In genomic region chr9:104905931-104906330, GRCh38 we compare ENCODE assay signal across 19 cellular contexts. TPM values are rescaled to one million over a fixed set of nuclear protein-coding genes. Genes with fewer than 3 reads are reported as not detected.
A peak's percentile ranks its signal among the peaks of the same experiment; 100 is the strongest.
DNase-seq lines count a peak whose midpoint lies in the region; ATAC-seq and TF ChIP-seq lines count a peak whose summit lies in the region.
"Had no signal": no experiment of that assay in that cellular context is flagged by ENCODE, and none has a peak within 500 bp of the region (broad histone marks: within the 10 kb centered on the region; RNA-seq: fewer than 3 reads in every experiment).

No MANE protein-coding gene starts in this region.

- peaks cover 88% of the 10 kb centered on the region for H3K4me1 Mint-ChIP-seq in endothelial cell (ENCODE audit: unreplicated experiment)
- H3K4me1 Mint-ChIP-seq: central memory CD8-positive, alpha-beta T cell had no signal

- H3K9me3 Mint-ChIP-seq in endothelial cell (ENCODE audit: unreplicated experiment) = no peaks in the 10 kb centered on the region
- H3K9me3 Mint-ChIP-seq: activated naive CD8-positive, alpha-beta T cell treated with anti-CD3 and anti-CD28 coated beads, Interleukin-2, amount 10 ng/mL, durations not matched to agents 7 days and 5 days; central memory CD8-positive, alpha-beta T cell; HFFc6; nephron progenitor cell had no signal

- H2BK15ac ChIP-seq in mesenchymal stem cell (ENCODE audit: low read depth, poor library complexity, severe bottlenecking) = no peak overlapping the region

- ATAC-seq in stimulated activated naive CD8-positive, alpha-beta T cell treated with anti-CD3 and anti-CD28 coated beads, Interleukin-15, Interleukin-2, amounts not matched to agents 100 U/mL and 50 U/mL, for 24 hours = no peak

- H3K18ac ChIP-seq in mesenchymal stem cell (ENCODE audit: low read depth in 1 of 2, low read length in 2 of 2) = no peak overlapping the region

- no peak overlapping the region for H3K4me3 Mint-ChIP-seq in endothelial cell (ENCODE audit: unreplicated experiment)
- H3K4me3 Mint-ChIP-seq: activated naive CD8-positive, alpha-beta T cell treated with anti-CD3 and anti-CD28 coated beads, Interleukin-2, amount 10 ng/mL, durations not matched to agents 7 days and 5 days; central memory CD8-positive, alpha-beta T cell; HFFc6; nephron progenitor cell had no signal

- no peak for TF ChIP-seq CTCF in endothelial cell (IDR thresholded peaks at IDR 0.05; ENCODE audit: unreplicated experiment)

- H4K8ac ChIP-seq in mesenchymal stem cell (ENCODE audit: low read length) = no peak overlapping the region

- H2AK5ac ChIP-seq in mesenchymal stem cell (ENCODE audit: low read length, severe bottlenecking) = no peak overlapping the region

- peak overlapping the region; percentile 1 for H3K27ac Mint-ChIP-seq in endothelial cell (ENCODE audit: unreplicated experiment)
- H3K27ac Mint-ChIP-seq: activated naive CD8-positive, alpha-beta T cell treated with anti-CD3 and anti-CD28 coated beads, Interleukin-2, amount 10 ng/mL, durations not matched to agents 7 days and 5 days; nephron progenitor cell had no signal

- no peak overlapping the region for H4K91ac ChIP-seq in mesenchymal stem cell (ENCODE audit: low read length)

- H2AFZ ChIP-seq in mesenchymal stem cell (ENCODE audit: low read depth, low read length) = no peak overlapping the region

- H3K23ac ChIP-seq in mesenchymal stem cell (ENCODE audit: low read length in 2 of 2) = no peak overlapping the region

- H3K14ac ChIP-seq in mesenchymal stem cell (ENCODE audit: low read length in 2 of 2) = no peak overlapping the region

- H3K9ac ChIP-seq in mesenchymal stem cell (ENCODE audit: low read length) (peak overlapping the region; percentile 77), subcutaneous abdominal adipose tissue (ENCODE audit: low read length in 5 of 5) (peak overlapping the region in 3 of 5 donors; percentile 19 to 75 (median 40))

- H3K4me1 ChIP-seq in mesenchymal stem cell (ENCODE audit: control insufficient read depth, insufficient read depth, low read depth, low read length) = peaks cover 18% of the 10 kb centered on the region
- peaks cover 19 to 75% (median 73%) of the 10 kb centered on the region in 5 donors for H3K4me1 ChIP-seq in subcutaneous abdominal adipose tissue (ENCODE audit: control insufficient read depth in 5 of 5, insufficient read depth in 5 of 5, low read length in 5 of 5)

- H3K27me3 ChIP-seq in mesenchymal stem cell (ENCODE audit: control insufficient read depth in 1 of 2, insufficient read depth in 1 of 2, low read length in 2 of 2) (no peaks in the 10 kb centered on the region), subcutaneous abdominal adipose tissue (ENCODE audit: control insufficient read depth in 5 of 5, insufficient read depth in 4 of 5, low read length in 5 of 5) (no peaks in the 10 kb centered on the region)

- H2BK12ac ChIP-seq in mesenchymal stem cell (ENCODE audit: low read length in 2 of 2) = no peak overlapping the region

- no peak overlapping the region for H3K4ac ChIP-seq in mesenchymal stem cell (ENCODE audit: low read depth in 1 of 2, low read length in 2 of 2)

- H3K36me3 ChIP-seq in mesenchymal stem cell (ENCODE audit: control insufficient read depth in 1 of 2, insufficient read depth in 2 of 2, low read depth in 1 of 2, low read length in 2 of 2) (peaks cover 0 to 16% of the 10 kb centered on the region in 2 experiments), subcutaneous abdominal adipose tissue (ENCODE audit: control insufficient read depth in 5 of 5, insufficient read depth in 5 of 5, low read length in 5 of 5) (peaks cover 13 to 26% (median 21%) of the 10 kb centered on the region in 5 donors)

- peaks cover 6% of the 10 kb centered on the region for H3K27me3 Mint-ChIP-seq in endothelial cell (ENCODE audit: unreplicated experiment)

- H3K9me3 ChIP-seq in mesenchymal stem cell (ENCODE audit: control insufficient read depth, low read length) = no peaks in the 10 kb centered on the region
- H3K9me3 ChIP-seq in subcutaneous abdominal adipose tissue (ENCODE audit: control insufficient read depth in 5 of 5, low read length in 5 of 5) = no peaks in the 10 kb centered on the region
- H3K9me3 ChIP-seq: thoracic aorta had no signal

- DNase-seq in endothelial cell (ENCODE audit: low spot score) = no peak
- DNase-seq in mesenchymal stem cell = no peak
- DNase-seq in stimulated activated naive CD8-positive, alpha-beta T cell treated with anti-CD3 and anti-CD28 coated beads, Interleukin-15, Interleukin-2, amounts not matched to agents 100 U/mL and 50 U/mL, for 24 hours = no peak
- DNase-seq in HuH-7.5 (ENCODE audit: low spot score) = no peak
- no peak for DNase-seq in GM19240 (ENCODE audit: insufficient read length, low spot score)
- DNase-seq: activated naive CD8-positive, alpha-beta T cell treated with anti-CD3 and anti-CD28 coated beads, Interleukin-2, amount 10 ng/mL, durations not matched to agents 7 days and 5 days; AML-193; DMS79 treated with DMSO at 0.1 percent for 48 hours; effector CD8-positive, alpha-beta T cell; mesendoderm; NCI-H187 treated with DMSO at 0.1 percent for 48 hours; NCI-H226; nephron progenitor cell had no signal

- WGBS in adipose tissue, 3 donors = 37 to 70% (median 48%) methylated on average over 2 of the region's 2 CpGs
- WGBS in mesenchymal stem cell = 50% methylated on average over 1 of the region's 2 CpGs

- H3K4me2 ChIP-seq in mesenchymal stem cell (ENCODE audit: low read length, poor library complexity, severe bottlenecking) = no peak overlapping the region

- H3K36me3 Mint-ChIP-seq in endothelial cell (ENCODE audit: low read depth, unreplicated experiment) = peaks cover 28% of the 10 kb centered on the region
- H3K36me3 Mint-ChIP-seq: activated naive CD8-positive, alpha-beta T cell treated with anti-CD3 and anti-CD28 coated beads, Interleukin-2, amount 10 ng/mL, durations not matched to agents 7 days and 5 days had no signal

- no peak overlapping the region for H2BK120ac ChIP-seq in mesenchymal stem cell (ENCODE audit: low read depth, low read length)

- peak overlapping the region; percentile 70 for H3K27ac ChIP-seq in adipose tissue (ENCODE audit: low read depth, low read length)
- H3K27ac ChIP-seq in mesenchymal stem cell (ENCODE audit: low read length, poor library complexity, severe bottlenecking) = no peak overlapping the region
- peak overlapping the region; percentile 98 for H3K27ac ChIP-seq in subcutaneous abdominal adipose tissue (ENCODE audit: low read depth, low read length)
- H3K27ac ChIP-seq: HL-60, thoracic aorta had no signal

- H3K4me3 ChIP-seq in mesenchymal stem cell (ENCODE audit: insufficient read depth in 1 of 2, low read depth in 1 of 2, low read length in 2 of 2) (peak overlapping the region in 1 of 2 experiments; percentile 34), subcutaneous abdominal adipose tissue (ENCODE audit: low read depth in 1 of 5, low read length in 5 of 5) (no peak overlapping the region)
- H3K4me3 ChIP-seq: thoracic aorta had no signal

- no peak overlapping the region for H2BK5ac ChIP-seq in mesenchymal stem cell (ENCODE audit: low read depth, low read length, poor library complexity, severe bottlenecking)

- peaks cover 14% of the 10 kb centered on the region for H3K79me1 ChIP-seq in mesenchymal stem cell (replicated peaks; ENCODE audit: low read length, poor library complexity, severe bottlenecking)

RNA-seq across cellular contexts. Expression of gene ABCA1, which starts 22.0 kb away (rescaled TPM):
- polyA plus RNA-seq in adipose tissue = 10 to 100 TPM in 2 of 3 donors, 1 to 10 TPM in 1; 2.8 to 38.1 (median 14.4) TPM
- total RNA-seq in endothelial cell (ENCODE audit: unreplicated experiment) = 171 TPM
- polyA plus RNA-seq in mesenchymal stem cell (2013, experiment 1 of 2) = 27.2 TPM
- polyA plus RNA-seq in mesenchymal stem cell (2013, experiment 2 of 2) = 25.4 TPM
